9 cellular contexts compared by ENCODE assay signal in genomic region chrX:71144651-71145050, GRCh38. TPM values are rescaled to one million over a fixed set of nuclear protein-coding genes. Genes with fewer than 3 reads are reported as not detected.
DNase-seq lines count a peak whose midpoint lies in the region; ATAC-seq and TF ChIP-seq lines count a peak whose summit lies in the region.
"Had no signal": no experiment of that assay in that cellular context is flagged by ENCODE, and none has a peak within 500 bp of the region (broad histone marks: within the 10 kb centered on the region; RNA-seq: fewer than 3 reads in every experiment).

NLGN3 (plus strand) TSS chrX:71144841; CDS start chrX:71147750, 2,909 bp downstream.

- peak within 1 kb of the TSS; percentile 29; the same call in 1 of the 2 replicates for H3K4me3 ChIP-seq in AG04450 (ENCODE audit: low read depth, low read length)
- peak within 1 kb of the TSS; percentile 66 for H3K4me3 ChIP-seq in HUES6 (ENCODE audit: low read depth, low read length)
- H3K4me3 ChIP-seq in esophagus muscularis mucosa = peak within 1 kb of the TSS; percentile 34 to 50 (median 40)
- peak within 1 kb of the TSS in 2 of 4 donors; percentile 23 to 27 for H3K4me3 ChIP-seq in gastrocnemius medialis

- TF ChIP-seq EP300 in esophagus muscularis mucosa (IDR thresholded peaks at IDR 0.05) = no peak

- H3K36me3 ChIP-seq in HUES6 (ENCODE audit: control insufficient read depth, insufficient read depth, low read length) = peaks cover 17% of the 10 kb centered on the region
- H3K36me3 ChIP-seq in esophagus muscularis mucosa = peaks cover 6 to 28% (median 21%) of the 10 kb centered on the region in 4 donors
- H3K36me3 ChIP-seq in gastrocnemius medialis = peaks cover 0 to 19% of the 10 kb centered on the region in 2 donors

- CTCF ChIA-PET in AG04450 (lab: Charles Lee) = no interaction called here

- no peaks in the 10 kb centered on the region for H3K9me3 ChIP-seq in AG04450 (ENCODE audit: control insufficient read depth, insufficient read depth, low read length)
- peaks cover 19% of the 10 kb centered on the region; the same call in 1 of the 2 replicates for H3K9me3 ChIP-seq in HUES6 (ENCODE audit: control insufficient read depth, insufficient read depth, low read depth, low read length)
- H3K9me3 ChIP-seq in esophagus muscularis mucosa = no peaks in the 10 kb centered on the region
- no peaks in the 10 kb centered on the region for H3K9me3 ChIP-seq in gastrocnemius medialis

- WGBS in esophagus muscularis mucosa = 34% methylated on average over 14 of the region's 28 CpGs

- H3K4me1 Mint-ChIP-seq in neural crest cell = peaks cover 24% of the 10 kb centered on the region

- DNase-seq in AG04450 (ENCODE audit: low read depth, low spot score) (no peak), esophagus muscularis mucosa (ENCODE audit: extremely low spot score) (no peak), neural crest cell (ENCODE audit: low read depth, low spot score) (peak; percentile 25), gastrocnemius medialis (no peak), dermis blood vessel endothelial cell (no peak), NCI-H2029 (lab: John Stamatoyannopoulos, UW) (no peak)
- DNase-seq: NCI-H187 treated with DMSO at 0.1 percent for 48 hours had no signal

- POLR2A ChIA-PET in AG04450 (lab: Yijun Ruan, JAX) = no interaction called here

- no peak for ATAC-seq in gastrocnemius medialis
- no peak for ATAC-seq in HG02678 (IDR thresholded peaks at IDR 0.05; ENCODE audit: unreplicated experiment)

- H3K4me3 Mint-ChIP-seq in neural crest cell = peak within 1 kb of the TSS; percentile 93

- H3K27ac Mint-ChIP-seq in neural crest cell (ENCODE audit: unreplicated experiment) = peak within 1 kb of the TSS; percentile 59

- H3K4me1 ChIP-seq in HUES6 (ENCODE audit: control insufficient read depth, insufficient read depth, low read length) (peaks cover 16% of the 10 kb centered on the region), esophagus muscularis mucosa (peaks cover 5 to 36% (median 30%) of the 10 kb centered on the region in 4 donors), gastrocnemius medialis (peaks cover 0 to 3% of the 10 kb centered on the region in 2 donors)

- H3K9me3 Mint-ChIP-seq in neural crest cell = no peaks in the 10 kb centered on the region

- in situ Hi-C loops in gastrocnemius medialis (cut with MboI; ENCODE audit: low sequenced_read_pairs in 4 of 4) = no loop called here

- H3K27ac ChIP-seq in AG04450 (ENCODE audit: low read depth, low read length) = no peak within 1 kb of the TSS
- no peak within 1 kb of the TSS for H3K27ac ChIP-seq in HUES6 (ENCODE audit: low read depth, low read length)
- no peak within 1 kb of the TSS for H3K27ac ChIP-seq in esophagus muscularis mucosa (replicated peaks in 1 of 4)
- H3K27ac ChIP-seq in gastrocnemius medialis = no peak within 1 kb of the TSS

- TF ChIP-seq CTCF in AG04450 (IDR thresholded peaks at IDR 0.05; ENCODE audit: low read depth, low read length) = no peak
- no peak for TF ChIP-seq CTCF in esophagus muscularis mucosa (IDR thresholded peaks at IDR 0.05)
- no peak for TF ChIP-seq CTCF in neural crest cell (conservative IDR thresholded peaks at IDR 0.05)
- no peak for TF ChIP-seq CTCF in gastrocnemius medialis (IDR thresholded peaks at IDR 0.05 in 4 of 5, conservative IDR thresholded peaks at IDR 0.05 in 1 of 5)

- H3K36me3 Mint-ChIP-seq in neural crest cell (ENCODE audit: low read depth) = no peaks in the 10 kb centered on the region

- peaks cover 8% of the 10 kb centered on the region for H3K27me3 Mint-ChIP-seq in neural crest cell (ENCODE audit: low read depth)

- no peak within 1 kb of the TSS for H3K9ac ChIP-seq in HUES6 (ENCODE audit: low read length)

- TF ChIP-seq POLR2A in esophagus muscularis mucosa (IDR thresholded peaks at IDR 0.05; ENCODE audit: low read depth) = no peak
- no peak for TF ChIP-seq POLR2A in gastrocnemius medialis (IDR thresholded peaks at IDR 0.05)

- intact Hi-C loops in esophagus muscularis mucosa (cut with DNase I) = no loop called here
- intact Hi-C loops in gastrocnemius medialis (cut with DNase I; ENCODE audit: low total_unique reads) = no loop called here

- H3K27me3 ChIP-seq in AG04450 (ENCODE audit: control insufficient read depth, insufficient read depth, low read length) (no peaks in the 10 kb centered on the region), HUES6 (ENCODE audit: control insufficient read depth, insufficient read depth, low read length) (peaks cover 14% of the 10 kb centered on the region), esophagus muscularis mucosa (no peaks in the 10 kb centered on the region), gastrocnemius medialis (no peaks in the 10 kb centered on the region)

RNA-seq across cellular contexts. Expression of gene NLGN3, which starts in this region (rescaled TPM):
- 0.36 and 0.42 TPM in 2 replicates for polyA plus RNA-seq in AG04450 (2011; rRNA removed)
- polyA minus RNA-seq in AG04450 (2011; rRNA and poly(A)+ RNA removed) = 0.37 and 0.43 TPM in 2 replicates
- 1 to 10 TPM; 1.2 to 2.8 (median 2.4) TPM for total RNA-seq in esophagus muscularis mucosa
- total RNA-seq in neural crest cell = 29.5 and 31.5 TPM in 2 replicates
- total RNA-seq in gastrocnemius medialis = under 1 TPM in 3 of 4 donors, not detected in 1; 0.31 to 0.39 (median 0.31) TPM
- total RNA-seq in dermis blood vessel endothelial cell = under 0.01 and 0.09 TPM in 2 replicates
